Comparison of ENCODE assay signal across 8 cellular contexts in genomic region chr2:100262555-100263320, GRCh38. TPM values are rescaled to one million over a fixed set of nuclear protein-coding genes. Genes with fewer than 3 reads are reported as not detected.
A peak's percentile ranks its signal among the peaks of the same experiment; 100 is the strongest.
DNase-seq lines count a peak whose midpoint lies in the region; FAIRE-seq and TF ChIP-seq lines count a peak whose summit lies in the region.

No MANE protein-coding gene starts in this region.

- no peaks in the 10 kb centered on the region for H3K27me3 ChIP-seq in small intestine (ENCODE audit: control insufficient read depth in 2 of 2, insufficient read depth in 2 of 2, low read length in 2 of 2)

- no peaks in the 10 kb centered on the region for H3K36me3 ChIP-seq in small intestine (ENCODE audit: control insufficient read depth in 2 of 2, insufficient read depth in 2 of 2, low read length in 2 of 2)

- no peak for FAIRE-seq in small intestine (lab: Jason Lieb, UNC)

- DNase-seq in NCI-H82 (lab: John Stamatoyannopoulos, UW) (peak; percentile 70), NCI-H82 treated with DMSO at 0.1 percent for 48 hours (lab: John Stamatoyannopoulos, UW; ENCODE audit: unreplicated experiment) (no peak), LNCaP clone FGC (ENCODE audit: low read depth) (no peak), T-helper 22 cell (ENCODE audit: low read depth) (peak; percentile 17), astrocyte of the hippocampus (ENCODE audit: low read depth, low spot score) (peak; percentile 81), hippocampal formation (lab: John Stamatoyannopoulos, UW) (peak; percentile 23 to 53), small intestine (peak; percentile 58), cortex of kidney (lab: John Stamatoyannopoulos, UW) (no peak)

- H3K4me1 ChIP-seq in small intestine (ENCODE audit: control insufficient read depth in 2 of 2, insufficient read depth in 1 of 2, low read depth in 1 of 2, low read length in 1 of 2) = no peaks in the 10 kb centered on the region

- H3K4me3 ChIP-seq in LNCaP clone FGC (ENCODE audit: low read depth, low read length) = no peak overlapping the region
- no peak overlapping the region for H3K4me3 ChIP-seq in small intestine (ENCODE audit: low read depth in 1 of 2, low read length in 2 of 2)

- WGBS in small intestine, 3 donors = 10 to 13% (median 12%) methylated on average over 13 of the region's 13 CpGs

- peak; percentile 84 for TF ChIP-seq CTCF in LNCaP clone FGC (IDR thresholded peaks at IDR 0.05; ENCODE audit: control insufficient read depth, extremely low read depth, insufficient read depth)

- no peak overlapping the region for H3K27ac ChIP-seq in small intestine (ENCODE audit: low read depth in 1 of 2, low read length in 1 of 2)

- no peaks in the 10 kb centered on the region for H3K9me3 ChIP-seq in small intestine (ENCODE audit: control insufficient read depth, low read depth)

RNA-seq across cellular contexts. Expression of gene LONRF2, which starts 59.6 kb away (rescaled TPM):
- polyA plus RNA-seq in small intestine = 1 to 10 TPM in 1 of 3 donors, under 1 TPM in 1, not detected in 1; under 0.01 to 1.5 TPM

Comparison
In these comparisons a context has a peak if more than half of its experiments do, and no peak if none do; other contexts are left out.
1. DNase-seq: peak in NCI-H82 (single experiment), T-helper 22 cell (single experiment), astrocyte of the hippocampus (single experiment), hippocampal formation (2 of 2) and small intestine (single experiment); none in NCI-H82 treated with DMSO at 0.1 percent for 48 hours (single experiment), LNCaP clone FGC (single experiment) and cortex of kidney (single experiment).